9 cellular contexts compared by ENCODE assay signal in genomic region chr6:90458353-90459224, GRCh38.
DNase-seq lines count a peak whose midpoint lies in the region; ATAC-seq and TF ChIP-seq lines count a peak whose summit lies in the region.
"Had no signal": no experiment of that assay in that cellular context is flagged by ENCODE, and none has a peak within 500 bp of the region (broad histone marks: within the 10 kb centered on the region; RNA-seq: fewer than 3 reads in every experiment).

No MANE protein-coding gene starts in this region.

- TF ChIP-seq CTCF in left ventricle myocardium inferior (IDR thresholded peaks at IDR 0.05; ENCODE audit: borderline replicate concordance) = no peak
- TF ChIP-seq CTCF in neural progenitor cell (IDR thresholded peaks at IDR 0.05) = no peak

- no peak overlapping the region for H2AFZ ChIP-seq in neural progenitor cell (replicated peaks)

- ATAC-seq in activated CD8-positive, alpha-beta memory T cell treated with anti-CD3 and anti-CD28 coated beads, Interleukin-2, amount 10 ng/mL, durations not matched to agents 7 days and 5 days = peak; percentile 91
- ATAC-seq in GM18868 (IDR thresholded peaks at IDR 0.05; ENCODE audit: unreplicated experiment) (no peak), left lobe of liver (no peak)

- no peaks in the 10 kb centered on the region for H4K20me1 ChIP-seq in neural progenitor cell (ENCODE audit: low read depth)

- no peaks in the 10 kb centered on the region for H3F3A ChIP-seq in neural progenitor cell (ENCODE audit: low read depth)

- H3K9ac ChIP-seq in neural progenitor cell = no peak overlapping the region

- intact Hi-C loops in left ventricle myocardium inferior (cut with micrococcal nuclease) = no loop called here

- H3K9me3 Mint-ChIP-seq in activated CD8-positive, alpha-beta memory T cell treated with anti-CD3 and anti-CD28 coated beads, Interleukin-2, amount 10 ng/mL, durations not matched to agents 7 days and 5 days (ENCODE audit: low read depth) = no peaks in the 10 kb centered on the region
- H3K9me3 Mint-ChIP-seq in neural progenitor cell = peaks cover 26% of the 10 kb centered on the region

- H3K4me1 ChIP-seq in left ventricle myocardium inferior = peaks cover 3% of the 10 kb centered on the region
- no peaks in the 10 kb centered on the region for H3K4me1 ChIP-seq in neural progenitor cell

- H3K27ac ChIP-seq in left ventricle myocardium inferior (replicated peaks) = no peak overlapping the region
- no peak overlapping the region for H3K27ac ChIP-seq in neural progenitor cell

- peaks cover 22% of the 10 kb centered on the region for H3K36me3 Mint-ChIP-seq in activated CD8-positive, alpha-beta memory T cell treated with anti-CD3 and anti-CD28 coated beads, Interleukin-2, amount 10 ng/mL, durations not matched to agents 7 days and 5 days
- no peaks in the 10 kb centered on the region for H3K36me3 Mint-ChIP-seq in neural progenitor cell

- H3K9me3 ChIP-seq in left ventricle myocardium inferior (replicated peaks) = no peaks in the 10 kb centered on the region
- no peaks in the 10 kb centered on the region for H3K9me3 ChIP-seq in neural progenitor cell (ENCODE audit: low read depth)

- no peak overlapping the region for H3K4me2 ChIP-seq in neural progenitor cell

- H3K36me3 ChIP-seq in left ventricle myocardium inferior (no peaks in the 10 kb centered on the region), neural progenitor cell (no peaks in the 10 kb centered on the region)

- no peaks in the 10 kb centered on the region for H3K27me3 Mint-ChIP-seq in activated CD8-positive, alpha-beta memory T cell treated with anti-CD3 and anti-CD28 coated beads, Interleukin-2, amount 10 ng/mL, durations not matched to agents 7 days and 5 days
- H3K27me3 Mint-ChIP-seq in neural progenitor cell (ENCODE audit: insufficient read depth, low read depth) = no peaks in the 10 kb centered on the region

- H3K27ac Mint-ChIP-seq in activated CD8-positive, alpha-beta memory T cell treated with anti-CD3 and anti-CD28 coated beads, Interleukin-2, amount 10 ng/mL, durations not matched to agents 7 days and 5 days = peak overlapping the region; percentile 93
- H3K27ac Mint-ChIP-seq in neural progenitor cell = no peak overlapping the region

- DNase-seq in OCI-M1 (lab: John Stamatoyannopoulos, UW) (peak; percentile 96), left ventricle myocardium inferior (no peak), neural progenitor cell (ENCODE audit: low spot score) (no peak), SW 1271 (lab: John Stamatoyannopoulos, UW) (no peak), left lobe of liver (ENCODE audit: low spot score) (no peak)
- DNase-seq in activated CD8-positive, alpha-beta memory T cell treated with anti-CD3 and anti-CD28 coated beads, Interleukin-2, amount 10 ng/mL, durations not matched to agents 7 days and 5 days = peak; percentile 91
- DNase-seq in stimulated activated CD8-positive, alpha-beta memory T cell treated with anti-CD3 and anti-CD28 coated beads, Interleukin-2, amount 100 ng/mL, for 48 hours (ENCODE audit: low read depth in 2 of 2) = peak; percentile 66 to 78
- DNase-seq: mesenchymal stem cell had no signal

- H3K79me2 ChIP-seq in neural progenitor cell (ENCODE audit: low read depth) = no peaks in the 10 kb centered on the region

- peaks cover 70% of the 10 kb centered on the region for H3K4me1 Mint-ChIP-seq in activated CD8-positive, alpha-beta memory T cell treated with anti-CD3 and anti-CD28 coated beads, Interleukin-2, amount 10 ng/mL, durations not matched to agents 7 days and 5 days
- peaks cover under 1% of the 10 kb centered on the region for H3K4me1 Mint-ChIP-seq in neural progenitor cell

- H3K4me3 Mint-ChIP-seq in activated CD8-positive, alpha-beta memory T cell treated with anti-CD3 and anti-CD28 coated beads, Interleukin-2, amount 10 ng/mL, durations not matched to agents 7 days and 5 days = peak overlapping the region; percentile 65
- no peak overlapping the region for H3K4me3 Mint-ChIP-seq in neural progenitor cell

- H3K27me3 ChIP-seq in left ventricle myocardium inferior (ENCODE audit: low read depth) (no peaks in the 10 kb centered on the region), neural progenitor cell (no peaks in the 10 kb centered on the region)

- peak overlapping the region; percentile 47 for H3K4me3 ChIP-seq in left ventricle myocardium inferior
- no peak overlapping the region for H3K4me3 ChIP-seq in neural progenitor cell

- CTCF ChIA-PET in activated CD8-positive, alpha-beta memory T cell treated with anti-CD3 and anti-CD28 coated beads, Interleukin-2, amount 10 ng/mL, durations not matched to agents 7 days and 5 days (lab: Charles Lee) = interaction anchor here (1.2 to 6.2 kb wide), 10 partner anchors 14 to 90 kb away, joined by 3 to 46 read pairs (median 6); no protein-coding TSS in a partner anchor

Comparison
In these comparisons a context has a peak if more than half of its experiments do, and no peak if none do; other contexts are left out.
1. DNase-seq: peak in OCI-M1 (single experiment), activated CD8-positive, alpha-beta memory T cell treated with anti-CD3 and anti-CD28 coated beads, Interleukin-2, amount 10 ng/mL, durations not matched to agents 7 days and 5 days (single experiment) and stimulated activated CD8-positive, alpha-beta memory T cell treated with anti-CD3 and anti-CD28 coated beads, Interleukin-2, amount 100 ng/mL, for 48 hours (2 of 2); none in left ventricle myocardium inferior (single experiment), neural progenitor cell (single experiment), SW 1271 (0 of 2) and left lobe of liver (single experiment).